1 cellular context compared by ENCODE assay signal in the genomic region with DNA sequence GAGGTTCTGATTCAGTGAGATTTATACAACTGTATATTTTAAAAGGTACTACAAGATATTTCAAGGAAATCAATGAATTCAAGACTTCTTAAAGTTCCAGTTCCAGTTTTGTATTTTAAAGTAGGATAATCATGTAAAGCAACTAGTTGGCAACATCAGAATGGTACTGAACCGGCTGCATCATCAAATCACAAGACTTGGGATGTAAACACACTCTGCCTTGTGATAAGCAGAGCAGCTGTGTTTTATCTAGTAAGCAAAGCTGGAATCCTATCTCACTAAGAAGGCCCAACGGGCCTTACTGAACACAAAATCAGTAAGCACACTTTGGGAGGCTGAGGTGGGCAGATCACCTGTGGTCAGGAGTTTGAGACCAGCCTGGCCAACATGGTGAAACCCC.
A peak's percentile ranks its signal among the peaks of the same experiment; 100 is the strongest.
TF ChIP-seq lines count a peak whose summit lies in the region.

No MANE protein-coding gene starts in this region.

TF ChIP-seq in HEK293, 187 proteins besides CTCF, POLR2A, EP300 and RAD21 (continued from another document):
- TF ChIP-seq, protein P1, sequence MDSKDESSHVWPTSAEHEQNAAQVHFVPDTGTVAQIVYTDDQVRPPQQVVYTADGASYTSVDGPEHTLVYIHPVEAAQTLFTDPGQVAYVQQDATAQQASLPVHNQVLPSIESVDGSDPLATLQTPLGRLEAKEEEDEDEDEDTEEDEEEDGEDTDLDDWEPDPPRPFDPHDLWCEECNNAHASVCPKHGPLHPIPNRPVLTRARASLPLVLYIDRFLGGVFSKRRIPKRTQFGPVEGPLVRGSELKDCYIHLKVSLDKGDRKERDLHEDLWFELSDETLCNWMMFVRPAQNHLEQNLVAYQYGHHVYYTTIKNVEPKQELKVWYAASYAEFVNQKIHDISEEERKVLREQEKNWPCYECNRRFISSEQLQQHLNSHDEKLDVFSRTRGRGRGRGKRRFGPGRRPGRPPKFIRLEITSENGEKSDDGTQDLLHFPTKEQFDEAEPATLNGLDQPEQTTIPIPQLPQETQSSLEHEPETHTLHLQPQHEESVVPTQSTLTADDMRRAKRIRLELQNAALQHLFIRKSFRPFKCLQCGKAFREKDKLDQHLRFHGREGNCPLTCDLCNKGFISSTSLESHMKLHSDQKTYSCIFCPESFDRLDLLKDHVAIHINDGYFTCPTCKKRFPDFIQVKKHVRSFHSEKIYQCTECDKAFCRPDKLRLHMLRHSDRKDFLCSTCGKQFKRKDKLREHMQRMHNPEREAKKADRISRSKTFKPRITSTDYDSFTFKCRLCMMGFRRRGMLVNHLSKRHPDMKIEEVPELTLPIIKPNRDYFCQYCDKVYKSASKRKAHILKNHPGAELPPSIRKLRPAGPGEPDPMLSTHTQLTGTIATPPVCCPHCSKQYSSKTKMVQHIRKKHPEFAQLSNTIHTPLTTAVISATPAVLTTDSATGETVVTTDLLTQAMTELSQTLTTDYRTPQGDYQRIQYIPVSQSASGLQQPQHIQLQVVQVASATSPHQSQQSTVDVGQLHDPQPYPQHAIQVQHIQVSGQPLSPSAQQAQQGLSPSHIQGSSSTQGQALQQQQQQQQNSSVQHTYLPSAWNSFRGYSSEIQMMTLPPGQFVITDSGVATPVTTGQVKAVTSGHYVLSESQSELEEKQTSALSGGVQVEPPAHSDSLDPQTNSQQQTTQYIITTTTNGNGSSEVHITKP (tag by site-specific recombination; IDR thresholded peaks at IDR 0.05), result 0 out of 2 replicates have a peak, but pooled peaks have one; percentile 15
